8 cellular contexts compared by ENCODE assay signal in genomic region chr3:186909078-186909853, GRCh38. TPM values are rescaled to one million over a fixed set of nuclear protein-coding genes. Genes with fewer than 3 reads are reported as not detected.
DNase-seq lines count a peak whose midpoint lies in the region; FAIRE-seq lines count a peak whose summit lies in the region.

No MANE protein-coding gene starts in this region.

- no peak for FAIRE-seq in HTR-8/SVneo (lab: Jason Lieb, UNC)

- no peak overlapping the region for H3K4me3 ChIP-seq in MG63

- DNase-seq in ELF-1 (ENCODE audit: low read depth, low spot score) (peak; percentile 79), T-helper 1 cell (peak; percentile 36 to 93 (median 67)), kidney glomerular epithelial cell (lab: John Stamatoyannopoulos, UW) (no peak), NCI-H524 treated with DMSO at 0.1 percent for 48 hours (lab: John Stamatoyannopoulos, UW) (no peak), HTR-8/SVneo (ENCODE audit: insufficient read length, low spot score) (no peak), MG63 (no peak)
- DNase-seq in activated gamma-delta T cell treated with anti-CD3 and anti-CD28 coated beads, Interleukin-2, amount 50 U/mL, for 16 hours (ENCODE audit: low read depth), result peak; percentile 64
- peak; percentile 21 to 50 for DNase-seq in stimulated activated CD4-positive, alpha-beta T cell treated with anti-CD3 and anti-CD28 coated beads, Interleukin-1b, Interleukin-23, amount 100 ng/mL, for 1 hour (ENCODE audit: low read depth in 2 of 2)

- peaks cover 3% of the 10 kb centered on the region; the same call in 1 of the 2 replicates for H3K27me3 ChIP-seq in MG63

- no peaks in the 10 kb centered on the region; the same call in 1 of the 2 replicates for H3K9me3 ChIP-seq in MG63

- no peaks in the 10 kb centered on the region for H3K36me3 ChIP-seq in MG63

RNA-seq across cellular contexts. Expression of gene ST6GAL1, which starts 21.1 kb away (rescaled TPM):
- total RNA-seq in MG63 (2014; rRNA removed; shearing (Covaris generic); ENCODE audit: low replicate concordance), result 5.6 and 9.4 TPM in 2 replicates

Comparison
In these comparisons a context has a peak if more than half of its experiments do, and no peak if none do; other contexts are left out.
1. DNase-seq: peak in ELF-1 (single experiment), T-helper 1 cell (5 of 5), activated gamma-delta T cell treated with anti-CD3 and anti-CD28 coated beads, Interleukin-2, amount 50 U/mL, for 16 hours (single experiment) and stimulated activated CD4-positive, alpha-beta T cell treated with anti-CD3 and anti-CD28 coated beads, Interleukin-1b, Interleukin-23, amount 100 ng/mL, for 1 hour (2 of 2); none in kidney glomerular epithelial cell (single experiment), NCI-H524 treated with DMSO at 0.1 percent for 48 hours (single experiment), HTR-8/SVneo (single experiment) and MG63 (single experiment).